ENCODE assay signal across 18 cellular contexts in genomic region chr5:96636601-96637000, GRCh38.
"Had no signal": no experiment of that assay in that cellular context is flagged by ENCODE, and none has a peak within 500 bp of the region (broad histone marks: within the 10 kb centered on the region; RNA-seq: fewer than 3 reads in every experiment).

No MANE protein-coding gene starts in this region.

- H3K9me3 Mint-ChIP-seq: naive thymus-derived CD8-positive, alpha-beta T cell; nephron progenitor cell; stimulated activated memory B cell treated with anti-CD40 and anti-IgM and Interleukin-4, amounts not matched to agents 10 μg/mL and 1 μg/mL and 100 μg/mL, for 72 hours; stimulated activated naive CD8-positive, alpha-beta T cell treated with anti-CD3 and anti-CD28 coated beads, Interleukin-15, Interleukin-2, amounts not matched to agents 100 ng/mL and 50 ng/mL, for 24 hours had no signal

- H3K36me3 Mint-ChIP-seq: naive thymus-derived CD8-positive, alpha-beta T cell; stimulated activated memory B cell treated with anti-CD40 and anti-IgM and Interleukin-4, amounts not matched to agents 10 μg/mL and 1 μg/mL and 100 μg/mL, for 72 hours; type B pancreatic cell had no signal

- H3K27ac Mint-ChIP-seq: naive thymus-derived CD8-positive, alpha-beta T cell; nephron progenitor cell; stimulated activated memory B cell treated with anti-CD40 and anti-IgM and Interleukin-4, amounts not matched to agents 10 μg/mL and 1 μg/mL and 100 μg/mL, for 72 hours; stimulated activated naive CD8-positive, alpha-beta T cell treated with anti-CD3 and anti-CD28 coated beads, Interleukin-15, Interleukin-2, amounts not matched to agents 100 ng/mL and 50 ng/mL, for 24 hours had no signal

- ATAC-seq: gastrocnemius medialis; left lobe of liver; naive thymus-derived CD8-positive, alpha-beta T cell; right cardiac atrium; stimulated activated memory B cell treated with anti-CD40 and anti-IgM and Interleukin-4, amounts not matched to agents 10 μg/mL and 1 μg/mL and 100 μg/mL, for 72 hours had no signal

- H3K4me1 Mint-ChIP-seq: naive thymus-derived CD8-positive, alpha-beta T cell; nephron progenitor cell; stimulated activated memory B cell treated with anti-CD40 and anti-IgM and Interleukin-4, amounts not matched to agents 10 μg/mL and 1 μg/mL and 100 μg/mL, for 72 hours had no signal

- DNase-seq: dorsolateral prefrontal cortex; effector CD4-positive, alpha-beta T cell; gastrocnemius medialis; head of caudate nucleus; kidney; mesendoderm; naive thymus-derived CD8-positive, alpha-beta T cell; nephron progenitor cell; nucleus accumbens; right cardiac atrium; sigmoid colon; spleen; stimulated activated CD4-positive, alpha-beta T cell treated with anti-CD3 and anti-CD28 coated beads, Interleukin-4, amount 100 ng/mL, for 4 hours; thyroid gland had no signal

- H3K27me3 Mint-ChIP-seq: type B pancreatic cell had no signal

- H3K4me3 Mint-ChIP-seq: naive thymus-derived CD8-positive, alpha-beta T cell; nephron progenitor cell; stimulated activated memory B cell treated with anti-CD40 and anti-IgM and Interleukin-4, amounts not matched to agents 10 μg/mL and 1 μg/mL and 100 μg/mL, for 72 hours; stimulated activated naive CD8-positive, alpha-beta T cell treated with anti-CD3 and anti-CD28 coated beads, Interleukin-15, Interleukin-2, amounts not matched to agents 100 ng/mL and 50 ng/mL, for 24 hours; type B pancreatic cell had no signal
